20 cellular contexts compared by ENCODE assay signal in the genomic region with DNA sequence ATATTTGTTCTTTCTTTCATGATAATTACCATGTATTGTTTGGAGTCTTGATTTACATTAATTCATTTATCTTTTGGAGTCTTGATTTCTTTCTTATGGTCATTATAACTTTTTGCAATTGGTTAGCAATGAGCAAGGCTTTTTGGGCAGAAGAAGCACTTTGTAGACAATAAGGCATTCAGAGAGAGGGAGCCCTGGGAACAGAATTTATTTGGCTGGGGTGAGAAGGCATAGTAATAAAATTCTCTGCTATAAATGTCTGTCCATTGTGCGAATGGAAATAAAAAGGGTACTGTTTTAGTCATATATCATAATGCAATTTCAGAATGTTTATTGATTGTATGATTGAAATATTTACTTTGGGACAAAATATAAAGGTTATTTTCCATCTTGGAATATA.
"Had no signal": no experiment of that assay in that cellular context is flagged by ENCODE, and none has a peak within 500 bp of the region (broad histone marks: within the 10 kb centered on the region; RNA-seq: fewer than 3 reads in every experiment).

No MANE protein-coding gene starts in this region.

- H3K4me1 ChIP-seq: colonic mucosa, esophagus muscularis mucosa, foreskin keratinocyte, gastrocnemius medialis, heart right ventricle, left lung, lower lobe of right lung had no signal

- H3K27ac Mint-ChIP-seq: dendritic cell treated with granulocyte-macrophage colony-stimulating factor and Interleukin-4, amounts not matched to agents 40 ng/mL and 50 ng/mL, for 4 days; effector memory CD8-positive, alpha-beta T cell; memory B cell; mesothelial cell of epicardium; naive B cell had no signal

- H3K4me3 Mint-ChIP-seq: dendritic cell treated with granulocyte-macrophage colony-stimulating factor and Interleukin-4, amounts not matched to agents 40 ng/mL and 50 ng/mL, for 4 days; effector memory CD8-positive, alpha-beta T cell; memory B cell; mesothelial cell of epicardium; naive B cell had no signal

- H3K36me3 ChIP-seq: colonic mucosa, esophagus muscularis mucosa, gastrocnemius medialis, heart right ventricle, left lung, lower lobe of right lung had no signal

- H3K9me3 Mint-ChIP-seq: dendritic cell treated with granulocyte-macrophage colony-stimulating factor and Interleukin-4, amounts not matched to agents 40 ng/mL and 50 ng/mL, for 4 days; effector memory CD8-positive, alpha-beta T cell; memory B cell; mesothelial cell of epicardium; naive B cell had no signal

- H3K4me3 ChIP-seq: colonic mucosa, esophagus muscularis mucosa, gastrocnemius medialis, heart right ventricle, left lung, lower lobe of right lung, mucosa of descending colon had no signal

- H3K9me3 ChIP-seq: colonic mucosa, esophagus muscularis mucosa, gastrocnemius medialis, heart right ventricle, left lung, lower lobe of right lung, mucosa of descending colon had no signal

- ATAC-seq: effector memory CD8-positive, alpha-beta T cell; foreskin keratinocyte; gastrocnemius medialis; heart right ventricle; left cardiac atrium; left lung; left ventricle myocardium superior; lower lobe of right lung; mucosa of descending colon had no signal

- H3K27ac ChIP-seq: colonic mucosa, esophagus muscularis mucosa, foreskin keratinocyte, gastrocnemius medialis, heart right ventricle, left lung, lower lobe of right lung had no signal

- DNase-seq: colonic mucosa; cortex of kidney; effector CD8-positive, alpha-beta T cell; effector memory CD8-positive, alpha-beta T cell; foreskin keratinocyte; gastrocnemius medialis; glutamatergic neuron; head of caudate nucleus; heart right ventricle; hippocampal formation; left cardiac atrium; left ventricle myocardium superior; lower lobe of right lung; mucosa of descending colon; naive B cell had no signal

- H3K27me3 ChIP-seq: colonic mucosa, esophagus muscularis mucosa, foreskin keratinocyte, gastrocnemius medialis, heart right ventricle, left lung had no signal

- H3K36me3 Mint-ChIP-seq: memory B cell, mesothelial cell of epicardium, naive B cell had no signal

- H3K27me3 Mint-ChIP-seq: dendritic cell treated with granulocyte-macrophage colony-stimulating factor and Interleukin-4, amounts not matched to agents 40 ng/mL and 50 ng/mL, for 4 days; memory B cell; naive B cell had no signal

- H3K4me1 Mint-ChIP-seq: memory B cell, mesothelial cell of epicardium, naive B cell had no signal
